ENCODE assay signal across 20 cellular contexts in the genomic region with DNA sequence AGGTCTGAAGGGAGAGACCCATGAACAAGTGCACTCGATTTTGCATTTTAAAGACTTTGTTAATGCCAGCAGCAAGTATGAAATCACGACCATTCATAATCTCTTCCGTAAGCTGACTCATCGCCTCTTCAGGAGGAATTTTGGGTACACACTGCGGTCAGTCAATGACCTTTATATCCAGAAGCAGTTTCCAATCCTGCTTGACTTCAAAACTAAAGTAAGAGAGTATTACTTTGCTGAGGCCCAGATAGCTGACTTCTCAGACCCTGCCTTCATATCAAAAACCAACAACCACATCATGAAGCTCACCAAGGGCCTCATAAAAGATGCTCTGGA. TPM values are rescaled to one million over a fixed set of nuclear protein-coding genes. Genes with fewer than 3 reads are reported as not detected.
DNase-seq lines count a peak whose midpoint lies in the region; ATAC-seq, FAIRE-seq and TF ChIP-seq lines count a peak whose summit lies in the region.
"Had no signal": no experiment of that assay in that cellular context is flagged by ENCODE, and none has a peak within 500 bp of the region (broad histone marks: within the 10 kb centered on the region; RNA-seq: fewer than 3 reads in every experiment).

No MANE protein-coding gene starts in this region.

- WGBS in neuronal stem cell (ENCODE audit: extremely low coverage in 2 of 2, insufficient read length in 2 of 2, insufficient replicate concordance in 1 of 2), 2 donors: no CpG with 5 or more reads among the region's 5 CpGs

- H3K79me1 ChIP-seq in neuronal stem cell (ENCODE audit: low read depth, low read length): no peaks in the 10 kb centered on the region

- no peak overlapping the region for H2AK5ac ChIP-seq in neuronal stem cell (ENCODE audit: low read depth, low read length)

- H4K91ac ChIP-seq in neuronal stem cell (ENCODE audit: low read depth, low read length, poor library complexity): no peak overlapping the region

- FAIRE-seq in H54 (lab: Jason Lieb, UNC): peak; percentile 64
- no peak for FAIRE-seq in frontal cortex (lab: Jason Lieb, UNC)

- TF ChIP-seq POLR2A in H54 (IDR thresholded peaks at IDR 0.05; ENCODE audit: low read depth, low read length): no peak

- H3K18ac ChIP-seq in neuronal stem cell (ENCODE audit: low read length): no peak overlapping the region

- no peaks in the 10 kb centered on the region for H4K20me1 ChIP-seq in fibroblast of lung (ENCODE audit: control insufficient read depth, extremely low read depth, insufficient read depth, low read length)

- no peak overlapping the region for H2AFZ ChIP-seq in fibroblast of lung (ENCODE audit: low read length)
- no peak overlapping the region for H2AFZ ChIP-seq in neuronal stem cell (ENCODE audit: low read length)

- H3K4me3 ChIP-seq in fibroblast of lung (replicated peaks in 1 of 4; ENCODE audit: control extremely low read depth in 1 of 4, insufficient read depth in 1 of 4, low read depth in 3 of 4, low read length in 4 of 4) (no peak overlapping the region), neuronal stem cell (ENCODE audit: low read length in 2 of 2) (no peak overlapping the region)
- H3K4me3 ChIP-seq: coronary artery, SK-N-MC, stomach, upper lobe of right lung had no signal

- no peaks in the 10 kb centered on the region for H3K9me3 ChIP-seq in fibroblast of lung (ENCODE audit: control insufficient read depth, insufficient read depth, low read depth, low read length)
- H3K9me3 ChIP-seq in neuronal stem cell (replicated peaks in 1 of 2; ENCODE audit: control insufficient read depth in 2 of 2, insufficient read depth in 1 of 2, low read depth in 1 of 2, low read length in 2 of 2): no peaks in the 10 kb centered on the region
- H3K9me3 ChIP-seq: stomach, upper lobe of right lung had no signal

- H3K36me3 ChIP-seq in fibroblast of lung (ENCODE audit: control insufficient read depth, insufficient read depth, low read length): peaks cover 2% of the 10 kb centered on the region
- peaks cover 0 to 20% of the 10 kb centered on the region in 2 donors for H3K36me3 ChIP-seq in neuronal stem cell (replicated peaks in 1 of 2; ENCODE audit: control insufficient read depth in 2 of 2, insufficient read depth in 2 of 2, low read length in 2 of 2)

- H3K27ac ChIP-seq in fibroblast of lung (ENCODE audit: insufficient read depth, low read length): no peak overlapping the region
- H3K27ac ChIP-seq in neuronal stem cell (replicated peaks; ENCODE audit: low read length): no peak overlapping the region
- H3K27ac ChIP-seq: coronary artery, SK-N-MC, stomach, upper lobe of right lung had no signal

- H3K4me1 ChIP-seq in fibroblast of lung (ENCODE audit: control insufficient read depth, extremely low read depth, insufficient read depth, low read length) (peaks cover 5% of the 10 kb centered on the region), neuronal stem cell (ENCODE audit: control insufficient read depth in 2 of 2, insufficient read depth in 1 of 2, low read depth in 1 of 2, low read length in 2 of 2) (no peaks in the 10 kb centered on the region)

- no peak overlapping the region for H3K14ac ChIP-seq in neuronal stem cell (ENCODE audit: low read length)

- no peak overlapping the region for H4K8ac ChIP-seq in neuronal stem cell (ENCODE audit: low read depth, low read length)

- H2BK5ac ChIP-seq in neuronal stem cell (ENCODE audit: low read length): no peak overlapping the region

- no peak for TF ChIP-seq CTCF in fibroblast of lung (conservative IDR thresholded peaks at IDR 0.05 in 1 of 2, IDR thresholded peaks at IDR 0.05 in 1 of 2; ENCODE audit: low read depth in 1 of 2, low read length in 2 of 2)

- H3K23ac ChIP-seq in neuronal stem cell (ENCODE audit: low read depth, low read length, poor library complexity): no peak overlapping the region

- H3K79me2 ChIP-seq in fibroblast of lung (ENCODE audit: control insufficient read depth, insufficient read depth, low read length): no peaks in the 10 kb centered on the region

- H3K9ac ChIP-seq in fibroblast of lung (ENCODE audit: insufficient read depth, low read length): no peak overlapping the region
- no peak overlapping the region for H3K9ac ChIP-seq in neuronal stem cell (ENCODE audit: low read depth, low read length, poor library complexity)

- H3K4me2 ChIP-seq in fibroblast of lung (ENCODE audit: extremely low read depth, insufficient read depth, low read length) (no peak overlapping the region), neuronal stem cell (ENCODE audit: insufficient read depth, low read length, poor library complexity, severe bottlenecking) (no peak overlapping the region)

- H3K4ac ChIP-seq in neuronal stem cell (ENCODE audit: low read length): no peak overlapping the region

- no peak overlapping the region for H2BK12ac ChIP-seq in neuronal stem cell (ENCODE audit: low read length)

- intact Hi-C loops in sciatic nerve (cut with DNase I): no loop called here

- H3K27me3 ChIP-seq in fibroblast of lung (ENCODE audit: control insufficient read depth, insufficient read depth, low read length): no peaks in the 10 kb centered on the region
- no peaks in the 10 kb centered on the region for H3K27me3 ChIP-seq in neuronal stem cell (ENCODE audit: control insufficient read depth in 3 of 3, insufficient read depth in 3 of 3, low read depth in 1 of 3, low read length in 3 of 3)
- H3K27me3 ChIP-seq: stomach, upper lobe of right lung had no signal

- ATAC-seq in sciatic nerve: peak; percentile 38
- ATAC-seq: HCT116, left ventricle myocardium superior, Panc1, upper lobe of right lung had no signal

- H2BK15ac ChIP-seq in neuronal stem cell (ENCODE audit: low read length): no peak overlapping the region

- H2BK120ac ChIP-seq in neuronal stem cell (ENCODE audit: low read depth, low read length): no peak overlapping the region

- DNase-seq in H54 (ENCODE audit: insufficient read length, low spot score): peak; percentile 28
- DNase-seq in amniotic epithelial cell (ENCODE audit: low read depth): peak; percentile 88
- DNase-seq in fibroblast of lung (ENCODE audit: low read depth in 2 of 2): peak; percentile 72 to 82
- no peak for DNase-seq in sciatic nerve (ENCODE audit: low spot score)
- no peak for DNase-seq in frontal cortex (ENCODE audit: low spot score in 2 of 2)
- DNase-seq in activated effector memory CD4-positive, alpha-beta T cell treated with Interleukin-2 at 50 U/mL for 16 hours: no peak
- DNase-seq in neuronal stem cell (ENCODE audit: low spot score): no peak
- DNase-seq: activated CD4-positive, alpha-beta T cell treated with anti-CD3 and anti-CD28 coated beads for 1 hour; activated gamma-delta T cell; amygdala; left ventricle myocardium superior; NCI-H1436 treated with DMSO at 0.1 percent for 48 hours; NCI-H2171 treated with DMSO at 0.1 percent for 48 hours; stomach; T1000; upper lobe of right lung had no signal

RNA-seq across cellular contexts. Expression of a gene that starts 5.9 kb away (rescaled TPM):
- total RNA-seq in fibroblast of lung (not detected in 2 replicates), sciatic nerve (1.6 TPM), frontal cortex (4.5 TPM)
- 0.03 TPM in 2 replicates for polyA plus RNA-seq in fibroblast of lung
- 0.05 TPM in 2 replicates for polyA plus RNA-seq in fibroblast of lung (2012)
- polyA minus RNA-seq in fibroblast of lung (ENCODE audit: low replicate concordance): not detected in 2 replicates
- not detected for polyA plus RNA-seq in neuronal stem cell (2013, experiment 1 of 2)
- polyA plus RNA-seq in neuronal stem cell (2013, experiment 2 of 2): not detected
- total RNA-seq: left ventricle myocardium superior had no signal

Comparison
In these comparisons a context has a peak if more than half of its experiments do, and no peak if none do; other contexts are left out.
1. DNase-seq: peak in H54 (single experiment), amniotic epithelial cell (single experiment) and fibroblast of lung (2 of 2); none in sciatic nerve (single experiment), frontal cortex (0 of 2), activated effector memory CD4-positive, alpha-beta T cell treated with Interleukin-2 at 50 U/mL for 16 hours (single experiment) and neuronal stem cell (single experiment).